8 cellular contexts compared by ENCODE assay signal in the genomic region with DNA sequence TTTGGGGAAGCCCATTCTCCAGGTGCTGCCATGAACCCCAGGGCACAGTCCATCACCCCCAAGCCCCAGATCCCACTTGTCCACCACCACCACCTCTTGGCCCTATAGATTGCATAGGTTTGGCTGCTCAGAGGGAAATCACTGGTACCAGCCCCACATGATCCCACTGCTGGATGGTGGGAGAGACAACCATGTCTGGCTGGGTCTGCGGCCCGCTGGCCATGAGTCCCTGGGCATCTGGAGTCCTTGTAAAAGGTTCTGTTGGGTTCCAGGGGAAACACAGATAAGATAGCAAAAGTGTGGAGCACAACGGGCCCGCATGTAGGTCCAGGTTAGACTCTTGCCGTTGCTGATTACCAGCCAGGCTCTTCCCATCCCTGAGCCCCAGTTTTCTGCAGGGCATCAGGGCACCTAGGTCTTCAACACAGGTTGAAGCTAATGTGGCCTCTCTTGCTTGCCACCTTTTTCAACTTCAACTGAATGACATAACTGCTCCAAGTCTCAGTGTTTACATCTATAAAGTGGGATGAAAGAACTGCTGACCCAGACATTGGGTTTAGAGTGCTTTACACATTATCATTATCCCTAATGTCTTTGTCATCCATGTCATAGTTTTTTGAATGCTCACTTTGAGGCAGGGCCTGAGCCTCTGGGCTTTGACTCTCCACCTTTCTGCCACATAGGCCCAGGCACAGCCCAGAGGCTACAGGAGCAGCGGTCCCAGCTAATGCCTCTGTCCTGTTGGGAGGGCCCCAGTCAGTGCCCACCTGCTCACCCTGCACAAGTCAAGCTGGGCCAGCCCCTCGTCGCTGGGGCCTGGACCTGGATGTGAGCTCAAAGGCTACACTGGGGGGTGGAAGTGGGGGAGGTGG. TPM values are rescaled to one million over a fixed set of nuclear protein-coding genes. Genes with fewer than 3 reads are reported as not detected.
A peak's percentile ranks its signal among the peaks of the same experiment; 100 is the strongest.
DNase-seq lines count a peak whose midpoint lies in the region; ATAC-seq and TF ChIP-seq lines count a peak whose summit lies in the region.

No MANE protein-coding gene starts in this region.

- no peaks in the 10 kb centered on the region for H3K27me3 Mint-ChIP-seq in IgD-negative memory B cell
- H3K27me3 Mint-ChIP-seq in naive thymus-derived CD8-positive, alpha-beta T cell = no peaks in the 10 kb centered on the region

- H3K4me3 Mint-ChIP-seq in IgD-negative memory B cell = peak overlapping the region; percentile 83 to 95 (median 92)
- peak overlapping the region; percentile 82 to 93 (median 88) for H3K4me3 Mint-ChIP-seq in naive thymus-derived CD8-positive, alpha-beta T cell

- TF ChIP-seq CTCF in 22Rv1 (IDR thresholded peaks at IDR 0.05) = no peak

- peak in 2 of 10 donors; percentile 9 to 51 for DNase-seq in naive thymus-derived CD8-positive, alpha-beta T cell
- DNase-seq in cerebellum (ENCODE audit: low spot score) = no peak
- DNase-seq in SIG-M5 treated with dmso at 0.1 percent for 504 hours (lab: John Stamatoyannopoulos, UW; ENCODE audit: unreplicated experiment) = no peak
- no peak for DNase-seq in middle frontal gyrus (ENCODE audit: extremely low spot score, low spot score)

- H3K27ac ChIP-seq in 22Rv1 = peak overlapping the region; percentile 54
- H3K27ac ChIP-seq in cingulate gyrus (ENCODE audit: low read depth, low read length) = peak overlapping the region; percentile 63

- POLR2A ChIA-PET in naive thymus-derived CD8-positive, alpha-beta T cell (lab: Charles Lee) = interaction anchor here (0.6 to 3.9 kb wide), 13 partner anchors 15 to 1544 kb away, joined by 3 to 23 read pairs (median 4); a partner anchor contains a TSS

- H3K27ac Mint-ChIP-seq in IgD-negative memory B cell = peak overlapping the region; percentile 40 to 97 (median 67)
- peak overlapping the region; percentile 81 to 96 (median 94) for H3K27ac Mint-ChIP-seq in naive thymus-derived CD8-positive, alpha-beta T cell

- no peaks in the 10 kb centered on the region for H3K36me3 Mint-ChIP-seq in IgD-negative memory B cell
- H3K36me3 Mint-ChIP-seq in naive thymus-derived CD8-positive, alpha-beta T cell = peaks cover 0 to 4% (median 0%) of the 10 kb centered on the region in 3 donors

- no peak for ATAC-seq in naive thymus-derived CD8-positive, alpha-beta T cell
- no peak for ATAC-seq in HG02571 (IDR thresholded peaks at IDR 0.05; ENCODE audit: unreplicated experiment)

- H3K4me1 Mint-ChIP-seq in IgD-negative memory B cell = peaks cover 16 to 28% (median 28%) of the 10 kb centered on the region in 3 donors
- H3K4me1 Mint-ChIP-seq in naive thymus-derived CD8-positive, alpha-beta T cell = peaks cover 17 to 53% (median 51%) of the 10 kb centered on the region in 4 donors

- no peaks in the 10 kb centered on the region for H3K9me3 Mint-ChIP-seq in IgD-negative memory B cell
- H3K9me3 Mint-ChIP-seq in naive thymus-derived CD8-positive, alpha-beta T cell = no peaks in the 10 kb centered on the region

RNA-seq across cellular contexts. Expression of a gene that starts 1.0 kb away (rescaled TPM):
- polyA plus RNA-seq in IgD-negative memory B cell = 44.5 TPM
- total RNA-seq in naive thymus-derived CD8-positive, alpha-beta T cell = 10 to 100 TPM; 37.5 to 38.0 TPM
- 10 to 100 TPM; 22.6 to 36.2 (median 26.4) TPM for polyA plus RNA-seq in naive thymus-derived CD8-positive, alpha-beta T cell
- total RNA-seq in cerebellum = 12.4 TPM

RNA-seq across cellular contexts. Expression of a gene that starts 3.3 kb away (rescaled TPM):
- 0.16 TPM for polyA plus RNA-seq in IgD-negative memory B cell
- total RNA-seq in naive thymus-derived CD8-positive, alpha-beta T cell = 1 to 10 TPM; 4.6 to 5.1 TPM
- polyA plus RNA-seq in naive thymus-derived CD8-positive, alpha-beta T cell = 1 to 10 TPM in 2 of 3 donors, under 1 TPM in 1; 0.53 to 1.5 (median 1.1) TPM
- 64.5 TPM for total RNA-seq in cerebellum

Comparison
In these comparisons a context has a peak if more than half of its experiments do, and no peak if none do; other contexts are left out.
1. RNA of a gene that starts 3.3 kb away (total RNA-seq): 64.5 TPM in cerebellum (single experiment); 4.6 to 5.1 TPM in naive thymus-derived CD8-positive, alpha-beta T cell; every median in the first group is over 10 times any median in the second.